Comparison of ENCODE assay signal across 18 cellular contexts in the genomic region with DNA sequence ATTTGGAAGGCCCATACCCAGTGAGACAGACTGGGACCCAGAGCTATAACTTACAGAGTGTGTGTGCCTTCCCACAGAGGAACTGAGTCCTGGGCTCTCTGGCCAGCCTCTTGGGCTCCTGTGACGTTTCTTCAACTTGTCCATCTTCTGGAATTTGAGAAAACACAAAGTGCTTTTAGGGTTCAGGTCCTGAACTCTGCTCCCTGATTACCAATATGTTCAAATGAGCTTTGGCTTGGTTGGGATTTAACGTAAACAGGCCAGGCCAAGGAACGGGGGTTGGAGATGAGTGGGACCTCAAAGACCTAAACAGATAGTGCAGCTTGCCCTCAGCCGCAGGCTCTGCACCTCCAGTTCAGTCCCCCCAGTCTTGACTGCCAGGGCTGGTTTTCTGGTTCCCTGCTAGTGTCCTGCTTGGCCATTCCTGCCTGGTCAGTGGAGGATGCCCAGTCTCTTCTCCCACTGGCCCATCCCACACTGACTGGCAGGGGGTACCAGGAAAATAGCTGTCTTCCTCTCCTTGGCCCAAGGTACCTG. TPM values are rescaled to one million over a fixed set of nuclear protein-coding genes. Genes with fewer than 3 reads are reported as not detected.
DNase-seq lines count a peak whose midpoint lies in the region; ATAC-seq and TF ChIP-seq lines count a peak whose summit lies in the region.
"Had no signal": no experiment of that assay in that cellular context is flagged by ENCODE, and none has a peak within 500 bp of the region (broad histone marks: within the 10 kb centered on the region; RNA-seq: fewer than 3 reads in every experiment).

No MANE protein-coding gene starts in this region.

- 100% methylated on average over 1 of the region's 4 CpGs; no CpG with 5 or more reads in 1 of the 2 donors for WGBS in gastroesophageal sphincter (ENCODE audit: low coverage in 1 of 2), 2 donors
- WGBS in mesenchymal stem cell, result 63% methylated on average over 4 of the region's 4 CpGs

- no peak overlapping the region for H3K4ac ChIP-seq in mesenchymal stem cell (ENCODE audit: low read depth in 1 of 2, low read length in 2 of 2)

- H2BK120ac ChIP-seq in mesenchymal stem cell (ENCODE audit: low read depth, low read length), result no peak overlapping the region

- intact Hi-C loops in PC-3 (cut with micrococcal nuclease) (loop anchor here (1.0 kb wide), 1 partner anchor 117 kb away; no protein-coding TSS in a partner anchor), natural killer cell (cut with micrococcal nuclease) (no loop called here)

- H3K4me1 Mint-ChIP-seq in natural killer cell, result peaks cover 0 to 6% of the 10 kb centered on the region in 2 donors

- no TSS peak for BruUV-seq in PC-3 (replicated peaks; lab: Mats Ljungman, UMichigan)

- no peak overlapping the region for H2BK12ac ChIP-seq in mesenchymal stem cell (ENCODE audit: low read length in 2 of 2)

- H3K27me3 Mint-ChIP-seq in natural killer cell (ENCODE audit: low read depth in 2 of 2), result peaks cover 0 to 3% of the 10 kb centered on the region in 2 donors

- no peak overlapping the region for H3K27ac Mint-ChIP-seq in natural killer cell
- H3K27ac Mint-ChIP-seq: CD4-positive, alpha-beta T cell had no signal

- no peak overlapping the region for H4K8ac ChIP-seq in mesenchymal stem cell (ENCODE audit: low read length)

- no peak overlapping the region for H2BK5ac ChIP-seq in mesenchymal stem cell (ENCODE audit: low read depth, low read length, poor library complexity, severe bottlenecking)

- no peaks in the 10 kb centered on the region for H3K9me3 Mint-ChIP-seq in natural killer cell
- H3K9me3 Mint-ChIP-seq: CD4-positive, alpha-beta T cell had no signal

- H4K20me1 ChIP-seq in PC-3 (ENCODE audit: low read length), result no peaks in the 10 kb centered on the region
- H4K20me1 ChIP-seq: BLaER1 treated with 17β-estradiol and CSF1 and Interleukin-3, amounts not matched to agents 10 nM and 100 nM had no signal

- no peak for TF ChIP-seq POLR2A in gastroesophageal sphincter (IDR thresholded peaks at IDR 0.05)

- no peak overlapping the region for H3K18ac ChIP-seq in mesenchymal stem cell (ENCODE audit: low read depth in 1 of 2, low read length in 2 of 2)

- TF ChIP-seq CTCF in PC-3 (conservative IDR thresholded peaks at IDR 0.05; ENCODE audit: low read depth, low read length), result no peak
- no peak for TF ChIP-seq CTCF in gastroesophageal sphincter (IDR thresholded peaks at IDR 0.05)
- TF ChIP-seq CTCF in natural killer cell (IDR thresholded peaks at IDR 0.05), result no peak

- CTCF ChIA-PET in PC-3 (lab: Charles Lee), result no interaction called here

- POLR2A ChIA-PET in PC-3 (lab: Charles Lee; ENCODE audit: unreplicated experiment), result no interaction called here

- DNase-seq in PC-3, result no peak
- no peak for DNase-seq in mesenchymal stem cell
- DNase-seq in pons (ENCODE audit: low spot score), result no peak
- DNase-seq in natural killer cell, result no peak
- DNase-seq in activated gamma-delta T cell (lab: John Stamatoyannopoulos, UW), result no peak
- no peak for DNase-seq in GM19238 (ENCODE audit: insufficient read length, low spot score)
- DNase-seq: AML-193; CD4-positive, alpha-beta T cell; KBM-7; NCI-H446 treated with DMSO at 0.1 percent for 48 hours; NCI-H526; NCI-H82; NK-92 treated with Interleukin-12 subunit alpha and Interleukin-12 subunit beta, amount 100 ng/mL, for 24 hours; PC-9 had no signal

- peak overlapping the region; percentile 62 for H4K91ac ChIP-seq in mesenchymal stem cell (ENCODE audit: low read length)

- no peaks in the 10 kb centered on the region for H3K79me1 ChIP-seq in mesenchymal stem cell (replicated peaks; ENCODE audit: low read length, poor library complexity, severe bottlenecking)

- H3K36me3 Mint-ChIP-seq in natural killer cell, result no peaks in the 10 kb centered on the region

- H3K4me3 ChIP-seq in PC-3 (ENCODE audit: low read length), result no peak overlapping the region
- no peak overlapping the region for H3K4me3 ChIP-seq in gastroesophageal sphincter
- no peak overlapping the region for H3K4me3 ChIP-seq in mesenchymal stem cell (ENCODE audit: insufficient read depth in 1 of 2, low read depth in 1 of 2, low read length in 2 of 2)
- H3K4me3 ChIP-seq: BLaER1 treated with 17β-estradiol and CSF1 and Interleukin-3, amounts not matched to agents 10 nM and 100 nM; MG63; PC-9; SJSA1 had no signal

- no peaks in the 10 kb centered on the region for H3K9me2 ChIP-seq in PC-3 (replicated peaks; ENCODE audit: low read length)

- no peak overlapping the region for H3K4me2 ChIP-seq in PC-3 (ENCODE audit: low read length)
- H3K4me2 ChIP-seq in mesenchymal stem cell (ENCODE audit: low read length, poor library complexity, severe bottlenecking), result no peak overlapping the region
- H3K4me2 ChIP-seq: BLaER1 treated with 17β-estradiol and CSF1 and Interleukin-3, amounts not matched to agents 10 nM and 100 nM; PC-9 had no signal

- H3K9me3 ChIP-seq in PC-3 (ENCODE audit: low read length) (no peaks in the 10 kb centered on the region), gastroesophageal sphincter (no peaks in the 10 kb centered on the region), mesenchymal stem cell (ENCODE audit: control insufficient read depth, low read length) (no peaks in the 10 kb centered on the region)
- H3K9me3 ChIP-seq: BLaER1 treated with 17β-estradiol and CSF1 and Interleukin-3, amounts not matched to agents 10 nM and 100 nM; MG63; SJSA1 had no signal

- H3K36me3 ChIP-seq in PC-3 (ENCODE audit: low read depth, low read length), result no peaks in the 10 kb centered on the region
- no peaks in the 10 kb centered on the region for H3K36me3 ChIP-seq in gastroesophageal sphincter
- no peaks in the 10 kb centered on the region for H3K36me3 ChIP-seq in mesenchymal stem cell (ENCODE audit: control insufficient read depth in 1 of 2, insufficient read depth in 2 of 2, low read depth in 1 of 2, low read length in 2 of 2)
- H3K36me3 ChIP-seq: BLaER1 treated with 17β-estradiol and CSF1 and Interleukin-3, amounts not matched to agents 10 nM and 100 nM; MG63; SJSA1 had no signal

- H3K27me3 ChIP-seq in PC-3 (ENCODE audit: low read length) (no peaks in the 10 kb centered on the region), gastroesophageal sphincter (no peaks in the 10 kb centered on the region), mesenchymal stem cell (ENCODE audit: control insufficient read depth in 1 of 2, insufficient read depth in 1 of 2, low read length in 2 of 2) (no peaks in the 10 kb centered on the region)
- H3K27me3 ChIP-seq: MG63, SJSA1 had no signal

- H3K27ac ChIP-seq in PC-3 (ENCODE audit: low read length) (no peak overlapping the region), gastroesophageal sphincter (peak overlapping the region in 3 of 4 donors; percentile 10 to 55 (median 49)), mesenchymal stem cell (ENCODE audit: low read length, poor library complexity, severe bottlenecking) (no peak overlapping the region)
- H3K27ac ChIP-seq: BLaER1 treated with 17β-estradiol and CSF1 and Interleukin-3, amounts not matched to agents 10 nM and 100 nM; PC-9; SJSA1 had no signal

- no peaks in the 10 kb centered on the region for H3F3A ChIP-seq in PC-3 (ENCODE audit: low read length, unreplicated experiment)

- H3K4me1 ChIP-seq in PC-3 (ENCODE audit: insufficient read depth, low read length) (peaks cover 25% of the 10 kb centered on the region), gastroesophageal sphincter (peaks cover 0 to 47% (median 20%) of the 10 kb centered on the region in 3 donors), mesenchymal stem cell (ENCODE audit: control insufficient read depth, insufficient read depth, low read depth, low read length) (peaks cover 15% of the 10 kb centered on the region)

- H2BK15ac ChIP-seq in mesenchymal stem cell (ENCODE audit: low read depth, poor library complexity, severe bottlenecking), result no peak overlapping the region

- H3K79me2 ChIP-seq in PC-3 (ENCODE audit: low read length), result no peaks in the 10 kb centered on the region

- H3K9ac ChIP-seq in PC-3 (ENCODE audit: low read length) (no peak overlapping the region), mesenchymal stem cell (ENCODE audit: low read length) (no peak overlapping the region)
- H3K9ac ChIP-seq: BLaER1 treated with 17β-estradiol and CSF1 and Interleukin-3, amounts not matched to agents 10 nM and 100 nM had no signal

- no peak for TF ChIP-seq EP300 in gastroesophageal sphincter (IDR thresholded peaks at IDR 0.05)

- no peak overlapping the region for H2AK5ac ChIP-seq in mesenchymal stem cell (ENCODE audit: low read length, severe bottlenecking)

- ATAC-seq in PC-3, result no peak
- no peak for ATAC-seq in gastroesophageal sphincter
- ATAC-seq in natural killer cell, result no peak

- no peak overlapping the region for H3K4me3 Mint-ChIP-seq in natural killer cell
- H3K4me3 Mint-ChIP-seq: CD4-positive, alpha-beta T cell had no signal

- no peak overlapping the region for H3K23ac ChIP-seq in mesenchymal stem cell (ENCODE audit: low read length in 2 of 2)

- H2AFZ ChIP-seq in PC-3 (ENCODE audit: low read length) (peak overlapping the region; percentile 74), mesenchymal stem cell (ENCODE audit: low read depth, low read length) (no peak overlapping the region)
- H2AFZ ChIP-seq: PC-9 had no signal

- peak overlapping the region in 1 of 2 experiments; percentile 18 for H3K14ac ChIP-seq in mesenchymal stem cell (ENCODE audit: low read length in 2 of 2)

RNA-seq across cellular contexts. Expression of gene TMEM17, which starts 44.9 kb away (rescaled TPM):
- total RNA-seq in PC-3 (2014; rRNA removed) (1.6 and 2.9 TPM in 2 replicates), gastroesophageal sphincter (1 to 10 TPM in 3 of 4 donors, under 1 TPM in 1; 0.22 to 3.4 (median 2.0) TPM), natural killer cell (under 1 TPM in 1 of 3 donors, not detected in 2; 0.18 TPM)
- polyA plus RNA-seq in mesenchymal stem cell (2013, experiment 1 of 2), result 2.8 TPM
- polyA plus RNA-seq in mesenchymal stem cell (2013, experiment 2 of 2), result 2.8 TPM
- total RNA-seq: CD4-positive, alpha-beta T cell had no signal

Comparison
In these comparisons a context has a peak if more than half of its experiments do, and no peak if none do; other contexts are left out.
1. H3K27ac ChIP-seq: peak in gastroesophageal sphincter (3 of 4); none in PC-3 (single experiment) and mesenchymal stem cell (single experiment).